Comparison of ENCODE assay signal across 1 cellular context in genomic region chr20:43666376-43667328, GRCh38.
TF ChIP-seq lines count a peak whose summit lies in the region.

Gene MYBL2 (plus strand): TSS chr20:43667114. CDS start chr20:43667284, 170 bp downstream.

TF ChIP-seq in K562, 482 proteins besides CTCF, POLR2A, EP300 and RAD21 (continued from another document and continues in another):
- TF ChIP-seq EWSR1 (IDR thresholded peaks at IDR 0.05; ENCODE audit: borderline replicate concordance, low read depth, partially characterized antibody): no peak
- TF ChIP-seq HBP1 (CRISPR knock-in tag; IDR thresholded peaks at IDR 0.05): no peak
- TF ChIP-seq RNF219 (CRISPR knock-in tag; IDR thresholded peaks at IDR 0.05): no peak
- TF ChIP-seq TFE3 (CRISPR knock-in tag; IDR thresholded peaks at IDR 0.05): no peak
- TF ChIP-seq GMEB1 (CRISPR knock-in tag; IDR thresholded peaks at IDR 0.05): peak; percentile 66
- no peak for TF ChIP-seq MYNN (IDR thresholded peaks at IDR 0.05)
- no peak for TF ChIP-seq MYNN (CRISPR knock-in tag; IDR thresholded peaks at IDR 0.05)
- TF ChIP-seq RB1 (IDR thresholded peaks at IDR 0.05; ENCODE audit: low read depth): peak; percentile 94
- peak; percentile 62 for TF ChIP-seq E2F1 (CRISPR knock-in tag; IDR thresholded peaks at IDR 0.05)
- peak; percentile 71 for TF ChIP-seq TAF1 (IDR thresholded peaks at IDR 0.05; ENCODE audit: control insufficient read depth, extremely low read depth, insufficient read depth, low read length, severe bottlenecking)
- 0 out of 2 replicates have a peak, but pooled peaks have one; percentile 11 for TF ChIP-seq HCFC1 (IDR thresholded peaks at IDR 0.05; ENCODE audit: low read depth, low read length)
- TF ChIP-seq PTRF (tag; IDR thresholded peaks at IDR 0.05): no peak
- no peak for TF ChIP-seq TAL1 (IDR thresholded peaks at IDR 0.05)
- no peak for TF ChIP-seq ETV5 (CRISPR knock-in tag; IDR thresholded peaks at IDR 0.05; ENCODE audit: low read depth)
- TF ChIP-seq ZNF778 (CRISPR knock-in tag; IDR thresholded peaks at IDR 0.05): no peak
- TF ChIP-seq ZNF445 (CRISPR knock-in tag; IDR thresholded peaks at IDR 0.05; ENCODE audit: low read depth): no peak
- no peak for TF ChIP-seq NFYB (IDR thresholded peaks at IDR 0.05; ENCODE audit: extremely low read depth, insufficient read length)
- peak; percentile 46 for TF ChIP-seq PCBP1 (IDR thresholded peaks at IDR 0.05; ENCODE audit: low read depth, low read length, poor library complexity, severe bottlenecking)
- peak; percentile 52 for TF ChIP-seq VEZF1 (CRISPR knock-in tag; IDR thresholded peaks at IDR 0.05)
- TF ChIP-seq CBFA2T3 (IDR thresholded peaks at IDR 0.05): no peak
- 0 out of 4 replicates have a peak, but pooled peaks of 1 of the 2 experiments have one; percentile 21 for TF ChIP-seq MAZ (CRISPR knock-in tag; conservative IDR thresholded peaks at IDR 0.05 in 1 of 2, IDR thresholded peaks at IDR 0.05 in 1 of 2)
- TF ChIP-seq UBTF (IDR thresholded peaks at IDR 0.05; ENCODE audit: borderline replicate concordance in 1 of 2, low read depth in 2 of 2, low read length in 2 of 2): peak in 1 of 2 experiments; percentile 4; a peak in 1 of 4 replicates
- no peak for TF ChIP-seq TAF9B (IDR thresholded peaks at IDR 0.05; ENCODE audit: partially characterized antibody)
- TF ChIP-seq DNMT1 (IDR thresholded peaks at IDR 0.05): no peak
- TF ChIP-seq SP1 (CRISPR knock-in tag; IDR thresholded peaks at IDR 0.05): peak; percentile 26; the same call in 1 of the 2 replicates
- TF ChIP-seq MBD2 (IDR thresholded peaks at IDR 0.05; ENCODE audit: borderline replicate concordance, low read depth): 0 out of 2 replicates have a peak, but pooled peaks have one; percentile 21
- peak; percentile 83 for TF ChIP-seq RBFOX2 (IDR thresholded peaks at IDR 0.05; ENCODE audit: low read depth, low read length)
- TF ChIP-seq RNF2 (IDR thresholded peaks at IDR 0.05): no peak; the same call in 1 of the 2 replicates
- peak; percentile 49 for TF ChIP-seq E2F8 (IDR thresholded peaks at IDR 0.05; ENCODE audit: low read depth, partially characterized antibody)
- TF ChIP-seq E2F4 (CRISPR knock-in tag; IDR thresholded peaks at IDR 0.05; ENCODE audit: low read depth): peak; percentile 95
- TF ChIP-seq CBX2 (IDR thresholded peaks at IDR 0.05; ENCODE audit: insufficient read depth, low read length, poor library complexity, severe bottlenecking): no peak
- no peak for TF ChIP-seq HMBOX1 (IDR thresholded peaks at IDR 0.05)
- no peak for TF ChIP-seq ZMIZ1 (IDR thresholded peaks at IDR 0.05; ENCODE audit: low read depth in 2 of 2, low read length in 2 of 2)
- peak; percentile 21; the same call in 1 of the 2 replicates for TF ChIP-seq PML (IDR thresholded peaks at IDR 0.05; ENCODE audit: low read length)
- no peak for TF ChIP-seq ID3 (CRISPR knock-in tag; IDR thresholded peaks at IDR 0.05)
- TF ChIP-seq ID3 (tag; IDR thresholded peaks at IDR 0.05): no peak
